ENCODE assay signal across 1 cellular context in the genomic region with DNA sequence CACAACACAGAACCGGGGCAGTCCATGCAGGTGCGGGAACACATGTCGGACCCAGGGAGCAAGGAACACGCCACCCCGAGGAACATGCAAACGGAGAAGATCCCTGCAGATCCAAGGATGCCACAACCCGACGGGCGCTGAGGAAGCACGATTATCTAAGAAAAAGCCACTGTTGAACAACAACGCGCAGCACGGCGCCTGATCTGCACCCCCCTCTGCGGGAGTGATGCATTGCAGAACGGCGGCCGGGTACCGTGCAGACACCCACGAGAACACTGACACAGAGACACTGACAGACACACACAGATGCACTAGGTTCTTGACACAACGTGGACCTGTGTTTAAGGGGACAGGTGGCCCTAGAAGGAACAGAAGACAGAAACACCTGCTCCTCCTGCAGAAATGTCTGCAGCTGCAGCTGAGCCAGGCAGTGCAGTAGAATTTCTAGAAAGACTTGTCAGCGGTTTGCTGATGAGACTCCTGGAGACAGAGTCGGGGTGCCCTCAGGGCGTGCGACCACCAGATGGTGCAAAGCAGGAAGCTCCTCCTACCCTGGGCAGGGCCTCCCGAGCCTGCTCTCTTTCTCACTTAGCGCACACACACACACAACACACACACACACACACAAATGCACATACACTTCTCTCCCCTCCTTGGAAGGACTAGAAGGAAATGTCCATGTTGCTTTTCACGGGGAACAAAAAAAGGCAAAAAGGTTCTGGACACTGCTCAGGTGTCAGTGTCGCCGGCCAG.
TF ChIP-seq lines count a peak whose summit lies in the region.

No MANE protein-coding gene starts in this region.

TF ChIP-seq in IMR-90, 13 proteins besides CTCF, POLR2A, EP300 and RAD21:
- TF ChIP-seq FOS (IDR thresholded peaks at IDR 0.05; ENCODE audit: low read depth, low read length) (no peak), MXI1 (IDR thresholded peaks at IDR 0.05; ENCODE audit: borderline replicate concordance, low read depth, low read length) (no peak), NFE2L2 (IDR thresholded peaks at IDR 0.05; ENCODE audit: low read depth, low read length) (no peak), BHLHE40 (IDR thresholded peaks at IDR 0.05; ENCODE audit: low read depth, low read length) (no peak), MAZ (IDR thresholded peaks at IDR 0.05; ENCODE audit: borderline replicate concordance, low read depth, low read length) (no peak), CEBPB (IDR thresholded peaks at IDR 0.05; ENCODE audit: low read depth, low read length) (no peak), RCOR1 (IDR thresholded peaks at IDR 0.05; ENCODE audit: insufficient replicate concordance, low read length) (no peak), RFX5 (IDR thresholded peaks at IDR 0.05; ENCODE audit: low read depth, low read length) (no peak), SMC3 (IDR thresholded peaks at IDR 0.05; ENCODE audit: low read depth, low read length) (no peak), CHD1 (IDR thresholded peaks at IDR 0.05; ENCODE audit: low read depth, low read length) (no peak), MAFK (IDR thresholded peaks at IDR 0.05; ENCODE audit: low read depth, low read length) (no peak)
- TF ChIP-seq, protein P1, sequence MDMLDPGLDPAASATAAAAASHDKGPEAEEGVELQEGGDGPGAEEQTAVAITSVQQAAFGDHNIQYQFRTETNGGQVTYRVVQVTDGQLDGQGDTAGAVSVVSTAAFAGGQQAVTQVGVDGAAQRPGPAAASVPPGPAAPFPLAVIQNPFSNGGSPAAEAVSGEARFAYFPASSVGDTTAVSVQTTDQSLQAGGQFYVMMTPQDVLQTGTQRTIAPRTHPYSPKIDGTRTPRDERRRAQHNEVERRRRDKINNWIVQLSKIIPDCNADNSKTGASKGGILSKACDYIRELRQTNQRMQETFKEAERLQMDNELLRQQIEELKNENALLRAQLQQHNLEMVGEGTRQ (IDR thresholded peaks at IDR 0.05; ENCODE audit: low read depth, low read length), result no peak
- TF ChIP-seq, protein P2, sequence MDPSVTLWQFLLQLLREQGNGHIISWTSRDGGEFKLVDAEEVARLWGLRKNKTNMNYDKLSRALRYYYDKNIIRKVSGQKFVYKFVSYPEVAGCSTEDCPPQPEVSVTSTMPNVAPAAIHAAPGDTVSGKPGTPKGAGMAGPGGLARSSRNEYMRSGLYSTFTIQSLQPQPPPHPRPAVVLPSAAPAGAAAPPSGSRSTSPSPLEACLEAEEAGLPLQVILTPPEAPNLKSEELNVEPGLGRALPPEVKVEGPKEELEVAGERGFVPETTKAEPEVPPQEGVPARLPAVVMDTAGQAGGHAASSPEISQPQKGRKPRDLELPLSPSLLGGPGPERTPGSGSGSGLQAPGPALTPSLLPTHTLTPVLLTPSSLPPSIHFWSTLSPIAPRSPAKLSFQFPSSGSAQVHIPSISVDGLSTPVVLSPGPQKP (IDR thresholded peaks at IDR 0.05; ENCODE audit: borderline replicate concordance, low read depth, low read length), result no peak
